Comparison of ENCODE assay signal across 24 cellular contexts in the genomic region with DNA sequence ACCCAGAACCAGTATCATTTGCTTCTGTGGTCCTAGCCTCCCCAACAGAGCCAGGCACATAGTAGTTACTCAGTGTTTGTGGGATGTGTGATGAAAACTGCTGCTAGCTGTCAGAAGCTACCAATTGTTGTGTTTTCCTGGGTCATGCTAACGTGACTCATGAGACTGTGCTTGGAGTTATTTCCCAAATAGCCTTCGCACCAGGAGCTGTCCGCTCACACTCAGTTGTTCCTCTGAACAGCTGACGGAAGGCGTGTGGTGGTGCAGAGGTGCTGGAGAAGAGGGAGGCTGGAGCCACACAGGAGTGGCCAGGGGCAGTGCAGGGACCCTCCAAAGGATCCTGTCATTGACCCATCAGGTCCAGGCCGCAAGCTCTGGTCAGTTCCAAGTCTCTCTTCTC.
"Had no signal": no experiment of that assay in that cellular context is flagged by ENCODE, and none has a peak within 500 bp of the region (broad histone marks: within the 10 kb centered on the region; RNA-seq: fewer than 3 reads in every experiment).

No MANE protein-coding gene starts in this region.

- H3K27me3 ChIP-seq: pancreas, upper lobe of right lung had no signal

- H2AFZ ChIP-seq: hepatocyte had no signal

- H3K36me3 ChIP-seq: lower lobe of right lung, pancreas, prostate gland, spleen, suprapubic skin, thoracic aorta, tibial artery, upper lobe of right lung had no signal

- H3K27ac ChIP-seq: hepatocyte, lower lobe of right lung, pancreas, prostate gland, spleen, suprapubic skin, thoracic aorta, tibial artery, upper lobe of right lung had no signal

- H3K79me2 ChIP-seq: hepatocyte had no signal

- ATAC-seq: lower lobe of right lung; naive thymus-derived CD4-positive, alpha-beta T cell; natural killer cell treated with Interleukin-12 subunit alpha and Interleukin-12 subunit beta and Interleukin-15 and Interleukin-18, amount 100 ng/mL, for 72 hours; pancreas; right cardiac atrium; sciatic nerve; stimulated activated effector memory CD8-positive, alpha-beta T cell treated with anti-CD3 and anti-CD28 coated beads, Interleukin-12 subunit alpha, Interleukin-12 subunit beta, amount 100 ng/mL, for 72 hours; upper lobe of right lung had no signal

- H3K4me2 ChIP-seq: hepatocyte had no signal

- H3K9me3 ChIP-seq: lower lobe of right lung, pancreas, prostate gland, spleen, suprapubic skin, thoracic aorta, tibial artery, upper lobe of right lung had no signal

- H3K4me3 ChIP-seq: hepatocyte, lower lobe of right lung, pancreas, prostate gland, spleen, suprapubic skin, thoracic aorta, tibial artery, upper lobe of right lung had no signal

- H3K4me1 ChIP-seq: lower lobe of right lung, pancreas, prostate gland, spleen, suprapubic skin, tibial artery, upper lobe of right lung had no signal

- DNase-seq: islet precursor cell; lower lobe of right lung; mammary epithelial cell; mesenchymal stem cell; naive thymus-derived CD4-positive, alpha-beta T cell; nucleus accumbens; pancreas; retina; right cardiac atrium; small intestine; spleen; stimulated activated CD4-positive, alpha-beta T cell treated with anti-CD3 and anti-CD28 coated beads, Interleukin-4, amount 100 ng/mL, for 24 hours; stimulated activated naive CD4-positive, alpha-beta T cell; tibial artery; trophoblast cell; upper lobe of right lung had no signal

- FAIRE-seq: pancreas, small intestine, urothelium cell line had no signal
